Comparison of ENCODE assay signal across 9 cellular contexts in genomic region chr1:165235777-165236285, GRCh38.
A peak's percentile ranks its signal among the peaks of the same experiment; 100 is the strongest.
DNase-seq lines count a peak whose midpoint lies in the region; ATAC-seq, FAIRE-seq and TF ChIP-seq lines count a peak whose summit lies in the region.
"Had no signal": no experiment of that assay in that cellular context is flagged by ENCODE, and none has a peak within 500 bp of the region (broad histone marks: within the 10 kb centered on the region; RNA-seq: fewer than 3 reads in every experiment).

No MANE protein-coding gene starts in this region.

- no peaks in the 10 kb centered on the region for H3K9me3 Mint-ChIP-seq in activated CD4-positive, alpha-beta T cell treated with anti-CD3 and anti-CD28 coated beads for 36 hours (ENCODE audit: low read depth)
- H3K9me3 Mint-ChIP-seq in type B pancreatic cell, result no peaks in the 10 kb centered on the region
- H3K9me3 Mint-ChIP-seq in activated T-helper 17 cell treated with anti-CD3 and anti-CD28 coated beads, Interleukin-2, amount 50 U/mL, for 72 hours, result no peaks in the 10 kb centered on the region

- in situ Hi-C loops in HepG2 (cut with HindIII; ENCODE audit: extremely low pct_ligation_motif_present, low pct_unique_long_range_greater_than_20kb), result no loop called here

- no peak for TF ChIP-seq RAD21 in HepG2 (CRISPR knock-in tag; IDR thresholded peaks at IDR 0.05)

- FAIRE-seq in HepG2 (lab: Jason Lieb, UNC), result no peak

- WGBS in HepG2 (ENCODE audit: low lambda C conversion rate), result 9% methylated on average over 23 of the region's 33 CpGs

- TF ChIP-seq POLR2A in HepG2 (IDR thresholded peaks at IDR 0.05; ENCODE audit: insufficient read depth in 1 of 2, low read depth in 2 of 2, low read length in 2 of 2), result no peak

- TF ChIP-seq CTCF in HepG2 (CRISPR knock-in tag; IDR thresholded peaks at IDR 0.05), result no peak
- TF ChIP-seq CTCF in type B pancreatic cell (conservative IDR thresholded peaks at IDR 0.05), result no peak

- H3K27ac ChIP-seq in HepG2 (ENCODE audit: extremely low read length, insufficient read depth, low read length), result no peak overlapping the region

- no peaks in the 10 kb centered on the region for H3K36me3 ChIP-seq in adipocyte (ENCODE audit: control insufficient read depth, insufficient read depth, low read length, severe bottlenecking)
- H3K36me3 ChIP-seq in HepG2 (replicated peaks in 1 of 2; ENCODE audit: control insufficient read depth in 1 of 2, insufficient read depth in 2 of 2, low read length in 2 of 2), result no peaks in the 10 kb centered on the region

- H3K9ac ChIP-seq in adipocyte (ENCODE audit: low read length) (peak overlapping the region; percentile 31), HepG2 (ENCODE audit: insufficient read depth, low read depth, low read length) (0 out of 2 replicates have a peak overlapping the region, but pooled peaks have one; percentile 26)

- TSS peak; percentile 54 for BruUV-seq in HepG2 (replicated peaks; lab: Mats Ljungman, UMichigan)

- no peaks in the 10 kb centered on the region for H3K36me3 Mint-ChIP-seq in activated CD4-positive, alpha-beta T cell treated with anti-CD3 and anti-CD28 coated beads for 36 hours (ENCODE audit: low read depth)
- H3K36me3 Mint-ChIP-seq in type B pancreatic cell, result no peaks in the 10 kb centered on the region
- no peaks in the 10 kb centered on the region for H3K36me3 Mint-ChIP-seq in activated T-helper 17 cell treated with anti-CD3 and anti-CD28 coated beads, Interleukin-2, amount 50 U/mL, for 72 hours (ENCODE audit: low read depth)

- peak; percentile 15 for DNase-seq in activated CD4-positive, alpha-beta T cell treated with anti-CD3 and anti-CD28 coated beads for 36 hours
- no peak for DNase-seq in activated CD4-positive, alpha-beta T cell treated with anti-CD3 and anti-CD28 coated beads, Interleukin-2, amount 50 U/mL, for 4 hours
- no peak for DNase-seq in adipocyte (ENCODE audit: low read depth)
- no peak for DNase-seq in HepG2 (ENCODE audit: low spot score)
- DNase-seq in type B pancreatic cell (ENCODE audit: extremely low spot score, unreplicated experiment), result peak; percentile 73

- POLR2A ChIA-PET in activated CD4-positive, alpha-beta T cell treated with anti-CD3 and anti-CD28 coated beads for 36 hours (lab: Charles Lee), result no interaction called here
- POLR2A ChIA-PET in HepG2 (lab: Yijun Ruan, JAX), result interaction anchor here (1.1 kb wide), 1 partner anchor 18 kb away, joined by 6 read pairs; no protein-coding TSS in a partner anchor

- H3K79me2 ChIP-seq in HepG2 (ENCODE audit: insufficient read depth, low read length), result no peaks in the 10 kb centered on the region

- ATAC-seq in activated CD4-positive, alpha-beta T cell treated with anti-CD3 and anti-CD28 coated beads for 36 hours, result no peak
- peak; percentile 65 for ATAC-seq in HepG2
- ATAC-seq in activated T-helper 17 cell treated with anti-CD3 and anti-CD28 coated beads, Interleukin-2, amount 50 U/mL, for 72 hours (replicated peaks), result no peak
- no peak for ATAC-seq in GM19023 (IDR thresholded peaks at IDR 0.05; ENCODE audit: unreplicated experiment)
- no peak for ATAC-seq in HG03139 (IDR thresholded peaks at IDR 0.05; ENCODE audit: unreplicated experiment)
- ATAC-seq: HCT116 had no signal

- H3K9me3 ChIP-seq in adipocyte (ENCODE audit: control insufficient read depth, low read length) (no peaks in the 10 kb centered on the region), HepG2 (ENCODE audit: low read length) (no peaks in the 10 kb centered on the region)

- H3K4me1 ChIP-seq in adipocyte (ENCODE audit: control insufficient read depth, insufficient read depth, low read length), result peaks cover 29% of the 10 kb centered on the region
- H3K4me1 ChIP-seq in HepG2 (ENCODE audit: insufficient read depth, low read length), result peaks cover 24% of the 10 kb centered on the region

- H2AFZ ChIP-seq in HepG2 (ENCODE audit: low read length), result no peak overlapping the region

- H4K20me1 ChIP-seq in HepG2 (ENCODE audit: insufficient read depth, low read length), result no peaks in the 10 kb centered on the region

- TF ChIP-seq EP300 in HepG2 (IDR thresholded peaks at IDR 0.05; ENCODE audit: low read depth in 2 of 2, low read length in 2 of 2) (no peak), HepG2 (CRISPR knock-in tag; IDR thresholded peaks at IDR 0.05; ENCODE audit: borderline replicate concordance) (no peak)

- H3K4me2 ChIP-seq in HepG2 (ENCODE audit: low read depth, low read length), result peak overlapping the region; percentile 67

- H3K4me3 ChIP-seq in adipocyte (ENCODE audit: low read length), result peak overlapping the region; percentile 73
- H3K4me3 ChIP-seq in HepG2 (replicated peaks in 1 of 3; ENCODE audit: insufficient read depth in 1 of 3, low read depth in 2 of 3, low read length in 3 of 3), result peak overlapping the region in 2 of 3 experiments; percentile 53 to 64

- H3K4me3 Mint-ChIP-seq in activated CD4-positive, alpha-beta T cell treated with anti-CD3 and anti-CD28 coated beads for 36 hours, result no peak overlapping the region
- H3K4me3 Mint-ChIP-seq in type B pancreatic cell, result peak overlapping the region; percentile 87
- no peak overlapping the region for H3K4me3 Mint-ChIP-seq in activated T-helper 17 cell treated with anti-CD3 and anti-CD28 coated beads, Interleukin-2, amount 50 U/mL, for 72 hours

- CTCF ChIA-PET in activated CD4-positive, alpha-beta T cell treated with anti-CD3 and anti-CD28 coated beads for 36 hours (lab: Charles Lee), result no interaction called here
- CTCF ChIA-PET in HepG2 (lab: Yijun Ruan, JAX; ENCODE audit: low intra/inter-chr PET ratio, low total read pairs), result no interaction called here

- H3K4me1 Mint-ChIP-seq in activated CD4-positive, alpha-beta T cell treated with anti-CD3 and anti-CD28 coated beads for 36 hours, result peaks cover 6% of the 10 kb centered on the region
- peaks cover 18% of the 10 kb centered on the region for H3K4me1 Mint-ChIP-seq in type B pancreatic cell (ENCODE audit: unreplicated experiment)
- peaks cover 5% of the 10 kb centered on the region for H3K4me1 Mint-ChIP-seq in activated T-helper 17 cell treated with anti-CD3 and anti-CD28 coated beads, Interleukin-2, amount 50 U/mL, for 72 hours

- no peak overlapping the region for H3K27ac Mint-ChIP-seq in activated CD4-positive, alpha-beta T cell treated with anti-CD3 and anti-CD28 coated beads for 36 hours
- peak overlapping the region; percentile 78 for H3K27ac Mint-ChIP-seq in type B pancreatic cell
- H3K27ac Mint-ChIP-seq in activated T-helper 17 cell treated with anti-CD3 and anti-CD28 coated beads, Interleukin-2, amount 50 U/mL, for 72 hours, result no peak overlapping the region

- peaks cover 46% of the 10 kb centered on the region for H3K27me3 ChIP-seq in adipocyte (replicated peaks; ENCODE audit: control insufficient read depth, insufficient read depth, low read length)
- peaks cover 7 to 30% of the 10 kb centered on the region in 2 experiments for H3K27me3 ChIP-seq in HepG2 (ENCODE audit: control insufficient read depth in 1 of 2, insufficient read depth in 2 of 2, low read length in 2 of 2)

- peaks cover 40% of the 10 kb centered on the region for H3K27me3 Mint-ChIP-seq in activated CD4-positive, alpha-beta T cell treated with anti-CD3 and anti-CD28 coated beads for 36 hours
- H3K27me3 Mint-ChIP-seq in type B pancreatic cell, result peaks cover 85% of the 10 kb centered on the region
- H3K27me3 Mint-ChIP-seq in activated T-helper 17 cell treated with anti-CD3 and anti-CD28 coated beads, Interleukin-2, amount 50 U/mL, for 72 hours, result peaks cover 59% of the 10 kb centered on the region

- intact Hi-C loops in activated CD4-positive, alpha-beta T cell treated with anti-CD3 and anti-CD28 coated beads for 36 hours (cut with DNase I, micrococcal nuclease), result loop anchor here (5.0 to 10.0 kb wide), 3 partner anchors 91 to 119 kb away; partner anchors contain the start of gene LMX1A (in 1 of the 2)
- intact Hi-C loops in HepG2 (cut with micrococcal nuclease; ENCODE audit: unreplicated experiment), result no loop called here

TF ChIP-seq in HepG2, 621 proteins besides CTCF, POLR2A, EP300 and RAD21:
- TF ChIP-seq, protein P1, sequence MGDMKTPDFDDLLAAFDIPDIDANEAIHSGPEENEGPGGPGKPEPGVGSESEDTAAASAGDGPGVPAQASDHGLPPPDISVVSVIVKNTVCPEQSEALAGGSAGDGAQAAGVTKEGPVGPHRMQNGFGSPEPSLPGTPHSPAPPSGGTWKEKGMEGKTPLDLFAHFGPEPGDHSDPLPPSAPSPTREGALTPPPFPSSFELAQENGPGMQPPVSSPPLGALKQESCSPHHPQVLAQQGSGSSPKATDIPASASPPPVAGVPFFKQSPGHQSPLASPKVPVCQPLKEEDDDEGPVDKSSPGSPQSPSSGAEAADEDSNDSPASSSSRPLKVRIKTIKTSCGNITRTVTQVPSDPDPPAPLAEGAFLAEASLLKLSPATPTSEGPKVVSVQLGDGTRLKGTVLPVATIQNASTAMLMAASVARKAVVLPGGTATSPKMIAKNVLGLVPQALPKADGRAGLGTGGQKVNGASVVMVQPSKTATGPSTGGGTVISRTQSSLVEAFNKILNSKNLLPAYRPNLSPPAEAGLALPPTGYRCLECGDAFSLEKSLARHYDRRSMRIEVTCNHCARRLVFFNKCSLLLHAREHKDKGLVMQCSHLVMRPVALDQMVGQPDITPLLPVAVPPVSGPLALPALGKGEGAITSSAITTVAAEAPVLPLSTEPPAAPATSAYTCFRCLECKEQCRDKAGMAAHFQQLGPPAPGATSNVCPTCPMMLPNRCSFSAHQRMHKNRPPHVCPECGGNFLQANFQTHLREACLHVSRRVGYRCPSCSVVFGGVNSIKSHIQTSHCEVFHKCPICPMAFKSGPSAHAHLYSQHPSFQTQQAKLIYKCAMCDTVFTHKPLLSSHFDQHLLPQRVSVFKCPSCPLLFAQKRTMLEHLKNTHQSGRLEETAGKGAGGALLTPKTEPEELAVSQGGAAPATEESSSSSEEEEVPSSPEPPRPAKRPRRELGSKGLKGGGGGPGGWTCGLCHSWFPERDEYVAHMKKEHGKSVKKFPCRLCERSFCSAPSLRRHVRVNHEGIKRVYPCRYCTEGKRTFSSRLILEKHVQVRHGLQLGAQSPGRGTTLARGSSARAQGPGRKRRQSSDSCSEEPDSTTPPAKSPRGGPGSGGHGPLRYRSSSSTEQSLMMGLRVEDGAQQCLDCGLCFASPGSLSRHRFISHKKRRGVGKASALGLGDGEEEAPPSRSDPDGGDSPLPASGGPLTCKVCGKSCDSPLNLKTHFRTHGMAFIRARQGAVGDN (CRISPR knock-in tag; IDR thresholded peaks at IDR 0.05), result peak; percentile 25
- TF ChIP-seq AGO2 (optimal IDR thresholded peaks at IDR 0.05; ENCODE audit: low read depth, low read length) (peak; percentile 42), ATF4 (CRISPR knock-in tag; IDR thresholded peaks at IDR 0.05) (no peak), ZNF12 (CRISPR knock-in tag; IDR thresholded peaks at IDR 0.05) (no peak), EZH2 (conservative IDR thresholded peaks at IDR 0.05; ENCODE audit: low read depth, low read length) (0 out of 2 replicates have a peak, but pooled peaks have one; percentile 83)

Comparison
In these comparisons a context has a peak if more than half of its experiments do, and no peak if none do; other contexts are left out.
1. DNase-seq: peak in activated CD4-positive, alpha-beta T cell treated with anti-CD3 and anti-CD28 coated beads for 36 hours (single experiment) and type B pancreatic cell (single experiment); none in activated CD4-positive, alpha-beta T cell treated with anti-CD3 and anti-CD28 coated beads, Interleukin-2, amount 50 U/mL, for 4 hours (0 of 2), adipocyte (single experiment) and HepG2 (single experiment).